ENCODE assay signal across 8 cellular contexts in genomic region chr5:177023247-177023703, GRCh38. TPM values are rescaled to one million over a fixed set of nuclear protein-coding genes. Genes with fewer than 3 reads are reported as not detected.
DNase-seq lines count a peak whose midpoint lies in the region; ATAC-seq lines count a peak whose summit lies in the region.

No MANE protein-coding gene starts in this region.

- H2AK5ac ChIP-seq in neuronal stem cell (ENCODE audit: low read depth, low read length): no peak overlapping the region

- peak; percentile 61 for DNase-seq in activated CD8-positive, alpha-beta memory T cell treated with anti-CD3 and anti-CD28 coated beads, Interleukin-2, amount 50 U/mL, for 48 hours
- DNase-seq in activated CD8-positive, alpha-beta memory T cell treated with anti-CD3 and anti-CD28 coated beads for 24 hours: no peak
- DNase-seq in activated CD4-positive, alpha-beta T cell treated with anti-CD3 and anti-CD28 coated beads, Interleukin-2, amount 10 ng/mL, durations not matched to agents 24 days and 14 days: peak; percentile 72
- peak; percentile 21 for DNase-seq in fibroblast of peridontal ligament (ENCODE audit: extremely low read depth)
- DNase-seq in neuronal stem cell (ENCODE audit: low spot score): peak; percentile 20
- DNase-seq in stimulated activated naive CD4-positive, alpha-beta T cell treated with Interleukin-2 at 50 U/mL for 16 hours (lab: John Stamatoyannopoulos, UW): no peak
- no peak for DNase-seq in NCI-H526 treated with DMSO at 0.1 percent for 48 hours (lab: John Stamatoyannopoulos, UW)

- H3K4ac ChIP-seq in neuronal stem cell (ENCODE audit: low read length): no peak overlapping the region

- H3K18ac ChIP-seq in neuronal stem cell (ENCODE audit: low read length): peak overlapping the region; percentile 96

- no peak overlapping the region for H3K14ac ChIP-seq in neuronal stem cell (ENCODE audit: low read length)

- no CpG with 5 or more reads among the region's 7 CpGs for WGBS in neuronal stem cell (ENCODE audit: extremely low coverage in 2 of 2, insufficient read length in 2 of 2, insufficient replicate concordance in 1 of 2), 2 donors

- H3K36me3 ChIP-seq in neuronal stem cell (replicated peaks in 1 of 2; ENCODE audit: control insufficient read depth in 2 of 2, insufficient read depth in 2 of 2, low read length in 2 of 2): peaks cover 0 to 38% of the 10 kb centered on the region in 2 donors

- H3K9ac ChIP-seq in neuronal stem cell (ENCODE audit: low read depth, low read length, poor library complexity): peak overlapping the region; percentile 93

- intact Hi-C loops in activated CD4-positive, alpha-beta T cell treated with anti-CD3 and anti-CD28 coated beads, Interleukin-2, amount 10 ng/mL, durations not matched to agents 24 days and 14 days (cut with micrococcal nuclease): no loop called here

- H4K8ac ChIP-seq in neuronal stem cell (ENCODE audit: low read depth, low read length): no peak overlapping the region

- H3K4me1 ChIP-seq in neuronal stem cell (ENCODE audit: control insufficient read depth in 2 of 2, insufficient read depth in 1 of 2, low read depth in 1 of 2, low read length in 2 of 2): peaks cover 7 to 11% of the 10 kb centered on the region in 2 donors

- H2BK12ac ChIP-seq in neuronal stem cell (ENCODE audit: low read length): no peak overlapping the region

- H3K4me3 Mint-ChIP-seq in activated CD4-positive, alpha-beta T cell treated with anti-CD3 and anti-CD28 coated beads, Interleukin-2, amount 10 ng/mL, durations not matched to agents 24 days and 14 days: peak overlapping the region; percentile 95

- no peaks in the 10 kb centered on the region for H3K9me3 ChIP-seq in neuronal stem cell (replicated peaks in 1 of 2; ENCODE audit: control insufficient read depth in 2 of 2, insufficient read depth in 1 of 2, low read depth in 1 of 2, low read length in 2 of 2)

- peak overlapping the region; percentile 98 for H2AFZ ChIP-seq in neuronal stem cell (ENCODE audit: low read length)

- no peaks in the 10 kb centered on the region for H3K79me1 ChIP-seq in neuronal stem cell (ENCODE audit: low read depth, low read length)

- no peak overlapping the region for H4K91ac ChIP-seq in neuronal stem cell (ENCODE audit: low read depth, low read length, poor library complexity)

- H3K4me1 Mint-ChIP-seq in activated CD4-positive, alpha-beta T cell treated with anti-CD3 and anti-CD28 coated beads, Interleukin-2, amount 10 ng/mL, durations not matched to agents 24 days and 14 days: peaks cover 33% of the 10 kb centered on the region

- peak overlapping the region; percentile 70 for H3K4me2 ChIP-seq in neuronal stem cell (ENCODE audit: insufficient read depth, low read length, poor library complexity, severe bottlenecking)

- peak; percentile 11 for ATAC-seq in HG03108 (IDR thresholded peaks at IDR 0.05; ENCODE audit: unreplicated experiment)

- H3K4me3 ChIP-seq in neuronal stem cell (ENCODE audit: low read length in 2 of 2): peak overlapping the region; percentile 78 to 95

- peaks cover 14% of the 10 kb centered on the region for H3K36me3 Mint-ChIP-seq in activated CD4-positive, alpha-beta T cell treated with anti-CD3 and anti-CD28 coated beads, Interleukin-2, amount 10 ng/mL, durations not matched to agents 24 days and 14 days (ENCODE audit: low read depth)

- H3K23ac ChIP-seq in neuronal stem cell (ENCODE audit: low read depth, low read length, poor library complexity): no peak overlapping the region

- no peak overlapping the region for H2BK15ac ChIP-seq in neuronal stem cell (ENCODE audit: low read length)

- no peaks in the 10 kb centered on the region for H3K27me3 ChIP-seq in neuronal stem cell (ENCODE audit: control insufficient read depth in 3 of 3, insufficient read depth in 3 of 3, low read depth in 1 of 3, low read length in 3 of 3)

- H2BK120ac ChIP-seq in neuronal stem cell (ENCODE audit: low read depth, low read length): no peak overlapping the region

- H3K27ac Mint-ChIP-seq in activated CD4-positive, alpha-beta T cell treated with anti-CD3 and anti-CD28 coated beads, Interleukin-2, amount 10 ng/mL, durations not matched to agents 24 days and 14 days: peak overlapping the region; percentile 90

- no peaks in the 10 kb centered on the region for H3K27me3 Mint-ChIP-seq in activated CD4-positive, alpha-beta T cell treated with anti-CD3 and anti-CD28 coated beads, Interleukin-2, amount 10 ng/mL, durations not matched to agents 24 days and 14 days

- no peak overlapping the region for H3K27ac ChIP-seq in neuronal stem cell (replicated peaks; ENCODE audit: low read length)

- no peak overlapping the region for H2BK5ac ChIP-seq in neuronal stem cell (ENCODE audit: low read length)

- H3K9me3 Mint-ChIP-seq in activated CD4-positive, alpha-beta T cell treated with anti-CD3 and anti-CD28 coated beads, Interleukin-2, amount 10 ng/mL, durations not matched to agents 24 days and 14 days: no peaks in the 10 kb centered on the region

RNA-seq across cellular contexts. Expression of gene ZNF346, which starts 0.8 kb away (rescaled TPM):
- 30.2 and 32.1 TPM in 2 replicates for total RNA-seq in activated CD4-positive, alpha-beta T cell treated with anti-CD3 and anti-CD28 coated beads, Interleukin-2, amount 10 ng/mL, durations not matched to agents 24 days and 14 days
- 20.5 TPM for polyA plus RNA-seq in neuronal stem cell (2013, experiment 1 of 2)
- polyA plus RNA-seq in neuronal stem cell (2013, experiment 2 of 2): 19.7 TPM

RNA-seq across cellular contexts. Expression of gene UIMC1, which starts 16.7 kb away (rescaled TPM):
- 65.2 and 68.5 TPM in 2 replicates for total RNA-seq in activated CD4-positive, alpha-beta T cell treated with anti-CD3 and anti-CD28 coated beads, Interleukin-2, amount 10 ng/mL, durations not matched to agents 24 days and 14 days
- 25.7 TPM for polyA plus RNA-seq in neuronal stem cell (2013, experiment 1 of 2)
- polyA plus RNA-seq in neuronal stem cell (2013, experiment 2 of 2): 24.6 TPM

Comparison
In these comparisons a context has a peak if more than half of its experiments do, and no peak if none do; other contexts are left out.
1. DNase-seq: peak in activated CD8-positive, alpha-beta memory T cell treated with anti-CD3 and anti-CD28 coated beads, Interleukin-2, amount 50 U/mL, for 48 hours (single experiment), activated CD4-positive, alpha-beta T cell treated with anti-CD3 and anti-CD28 coated beads, Interleukin-2, amount 10 ng/mL, durations not matched to agents 24 days and 14 days (single experiment), fibroblast of peridontal ligament (single experiment) and neuronal stem cell (single experiment); none in activated CD8-positive, alpha-beta memory T cell treated with anti-CD3 and anti-CD28 coated beads for 24 hours (single experiment), stimulated activated naive CD4-positive, alpha-beta T cell treated with Interleukin-2 at 50 U/mL for 16 hours (single experiment) and NCI-H526 treated with DMSO at 0.1 percent for 48 hours (single experiment).